8 cellular contexts compared by ENCODE assay signal in genomic region chrX:119791437-119792231, GRCh38. TPM values are rescaled to one million over a fixed set of nuclear protein-coding genes. Genes with fewer than 3 reads are reported as not detected.
DNase-seq lines count a peak whose midpoint lies in the region; ATAC-seq and TF ChIP-seq lines count a peak whose summit lies in the region.

Gene RPL39 (minus strand): TSS chrX:119791630. CDS start chrX:119791576, 54 bp downstream.

- DNase-seq in NCI-H146 treated with DMSO at 0.1 percent for 48 hours (lab: John Stamatoyannopoulos, UW; ENCODE audit: unreplicated experiment) (peak; percentile 79), T-helper 1 cell (peak; percentile 56 to 88 (median 74)), adrenal gland (peak; percentile 78 to 92 (median 83)), heart left ventricle (peak; percentile 84 to 90 (median 87)), posterior vena cava (ENCODE audit: low spot score) (peak; percentile 95), upper lobe of left lung (peak; percentile 79 to 91)

- H3K27me3 ChIP-seq in adrenal gland (no peaks in the 10 kb centered on the region), heart left ventricle (no peaks in the 10 kb centered on the region), upper lobe of left lung (no peaks in the 10 kb centered on the region)

- H3K27ac ChIP-seq in adrenal gland (peak within 1 kb of the TSS; percentile 84 to 96 (median 91)), heart left ventricle (peak within 1 kb of the TSS; percentile 85 to 99 (median 94)), upper lobe of left lung (peak within 1 kb of the TSS; percentile 89 to 94 (median 92))

- TF ChIP-seq POLR2A in GM15510 (IDR thresholded peaks at IDR 0.05; ENCODE audit: borderline replicate concordance, extremely low read depth, insufficient read length) = peak; percentile 84
- TF ChIP-seq POLR2A in adrenal gland (IDR thresholded peaks at IDR 0.05) = peak; percentile 41 to 80
- TF ChIP-seq POLR2A in heart left ventricle (IDR thresholded peaks at IDR 0.05) = peak in 1 of 2 donors; percentile 45
- peak in 3 of 4 donors; percentile 61 to 80 (median 69) for TF ChIP-seq POLR2A in upper lobe of left lung (IDR thresholded peaks at IDR 0.05)

- H3K36me3 ChIP-seq in adrenal gland (replicated peaks in 1 of 2) = peaks cover 0 to 8% of the 10 kb centered on the region in 2 donors
- H3K36me3 ChIP-seq in heart left ventricle = peaks cover 0 to 31% (median 26%) of the 10 kb centered on the region in 9 donors
- peaks cover 0 to 25% (median 3%) of the 10 kb centered on the region in 4 donors for H3K36me3 ChIP-seq in upper lobe of left lung

- no peak for TF ChIP-seq EP300 in upper lobe of left lung (IDR thresholded peaks at IDR 0.05)

- no peak for TF ChIP-seq CTCF in adrenal gland (IDR thresholded peaks at IDR 0.05)
- no peak for TF ChIP-seq CTCF in heart left ventricle (IDR thresholded peaks at IDR 0.05)
- no peak for TF ChIP-seq CTCF in upper lobe of left lung (IDR thresholded peaks at IDR 0.05)

- ATAC-seq in HG02884 (IDR thresholded peaks at IDR 0.05; ENCODE audit: unreplicated experiment) (peak; percentile 77), heart left ventricle (peak; percentile 97 to 98 (median 97)), upper lobe of left lung (ENCODE audit: low FRiP score in 2 of 2) (peak; percentile 96 to 99)

- H3K9me3 ChIP-seq in adrenal gland (replicated peaks in 1 of 3) (no peaks in the 10 kb centered on the region), heart left ventricle (no peaks in the 10 kb centered on the region), upper lobe of left lung (no peaks in the 10 kb centered on the region)

- H3K4me1 ChIP-seq in adrenal gland (replicated peaks in 1 of 2) = peaks cover 4 to 36% of the 10 kb centered on the region in 2 donors
- peaks cover 0 to 45% (median 16%) of the 10 kb centered on the region in 12 donors for H3K4me1 ChIP-seq in heart left ventricle
- H3K4me1 ChIP-seq in upper lobe of left lung = peaks cover 6 to 30% (median 15%) of the 10 kb centered on the region in 4 donors

- intact Hi-C loops in adrenal gland (cut with DNase I) (no loop called here), heart left ventricle (cut with DNase I) (loop anchor here in 6 of 10 donors (5.0 to 10.0 kb wide), 4 partner anchors 61 to 81 kb away; partner anchors contain the start of genes UPF3B (in 4 of the 6), NDUFA1 (in 1 of the 6) and RNF113A (in 1 of the 6)), posterior vena cava (cut with DNase I) (no loop called here)

- 1 to 36% (median 32%) methylated on average over 38 to 58 of the region's 58 CpGs; no CpG with 5 or more reads in 1 of the 4 donors for WGBS in adrenal gland, 4 donors
- 0 to 50% (median 19%) methylated on average over 55 to 58 of the region's 58 CpGs for whole genome bisulfite sequencing in heart left ventricle, 4 donors
- 0 to 39% methylated on average over 2 to 55 of the region's 58 CpGs for WGBS in upper lobe of left lung, 2 donors

- H3K4me3 ChIP-seq in adrenal gland (peak within 1 kb of the TSS in 3 of 4 donors; percentile 10 to 77 (median 30)), heart left ventricle (peak within 1 kb of the TSS; percentile 54 to 97 (median 74)), upper lobe of left lung (peak within 1 kb of the TSS; percentile 34 to 70 (median 64))

RNA-seq across cellular contexts. Expression of gene RPL39, which starts in this region (rescaled TPM):
- total RNA-seq in adrenal gland (1,000 to 10,000 TPM in 7 of 8 donors, 100 to 1,000 TPM in 1; 797 to 3,528 (median 1,809) TPM), heart left ventricle (1,000 to 10,000 TPM in 8 of 9 donors, 100 to 1,000 TPM in 1; 933 to 1,886 (median 1,201) TPM), posterior vena cava (1,000 to 10,000 TPM; 1,458 to 1,459 TPM), upper lobe of left lung (1,000 to 10,000 TPM in 4 of 6 donors, 100 to 1,000 TPM in 2; 332 to 2,261 (median 1,214) TPM)
- polyA plus RNA-seq in adrenal gland (1,000 to 10,000 TPM; 2,112 to 4,409 (median 2,406) TPM), heart left ventricle (1,000 to 10,000 TPM; 3,082 to 4,859 TPM)

Comparison
In these comparisons a context has a peak if more than half of its experiments do, and no peak if none do; other contexts are left out.
1. Peak in every context shown above with its lines: DNase-seq, ATAC-seq, H3K4me3 ChIP-seq and H3K27ac ChIP-seq.
2. intact Hi-C loops: an anchor here in heart left ventricle (5.0 to 10.0 kb wide); none called in adrenal gland and posterior vena cava.